22 cellular contexts compared by ENCODE assay signal in the genomic region with DNA sequence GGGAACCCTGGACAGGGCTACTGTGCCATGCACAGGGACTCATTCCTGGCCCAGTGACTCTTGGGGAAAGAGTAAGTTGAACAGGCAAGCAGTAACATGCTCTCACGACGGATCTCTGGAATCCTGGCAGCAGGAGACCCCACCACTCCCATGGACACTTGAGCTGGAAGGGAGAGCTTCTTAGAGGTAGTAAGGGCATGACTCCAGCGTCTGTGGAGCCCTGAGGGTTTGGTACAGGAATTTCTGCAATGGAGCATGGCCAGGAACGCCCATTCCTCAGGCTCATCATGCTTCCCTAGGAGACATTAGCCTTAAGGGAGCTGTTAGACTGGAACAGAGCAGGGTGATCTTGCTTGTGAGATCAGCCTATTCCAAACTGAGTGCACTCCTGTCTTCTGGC.
"Had no signal": no experiment of that assay in that cellular context is flagged by ENCODE, and none has a peak within 500 bp of the region (broad histone marks: within the 10 kb centered on the region; RNA-seq: fewer than 3 reads in every experiment).

No MANE protein-coding gene starts in this region.

- ATAC-seq: left cardiac atrium; left lung; natural killer cell treated with Interleukin-12 subunit alpha and Interleukin-12 subunit beta and Interleukin-15 and Interleukin-18, amount 100 ng/mL, for 72 hours; stimulated activated memory B cell treated with anti-CD40 and anti-IgM and Interleukin-4, amounts not matched to agents 10 μg/mL and 1 μg/mL and 100 μg/mL, for 72 hours; stimulated activated naive CD8-positive, alpha-beta T cell treated with anti-CD3 and anti-CD28 coated beads, Interleukin-15, Interleukin-2, amounts not matched to agents 100 U/mL and 50 U/mL, for 24 hours had no signal

- H3K27me3 ChIP-seq: esophagus squamous epithelium, left lung, right atrium auricular region, sigmoid colon, testis, tibial artery, upper lobe of left lung, uterus had no signal

- H3K9me3 ChIP-seq: esophagus squamous epithelium, left lung, prostate gland, right atrium auricular region, sigmoid colon, testis, tibial artery, upper lobe of left lung, uterus had no signal

- H3K27ac Mint-ChIP-seq: natural killer cell treated with Interleukin-12 subunit alpha and Interleukin-12 subunit beta and Interleukin-15 and Interleukin-18, amount 100 ng/mL, for 72 hours; stimulated activated memory B cell treated with anti-CD40 and anti-IgM and Interleukin-4, amounts not matched to agents 10 μg/mL and 1 μg/mL and 100 μg/mL, for 72 hours had no signal

- H3K4me1 ChIP-seq: esophagus squamous epithelium, left lung, prostate gland, right atrium auricular region, sigmoid colon, testis, tibial artery, upper lobe of left lung, uterus had no signal

- H3K36me3 Mint-ChIP-seq: natural killer cell treated with Interleukin-12 subunit alpha and Interleukin-12 subunit beta and Interleukin-15 and Interleukin-18, amount 100 ng/mL, for 72 hours; stimulated activated memory B cell treated with anti-CD40 and anti-IgM and Interleukin-4, amounts not matched to agents 10 μg/mL and 1 μg/mL and 100 μg/mL, for 72 hours had no signal

- H3K9me3 Mint-ChIP-seq: neural crest cell had no signal

- DNase-seq: dermis blood vessel endothelial cell; effector memory CD4-positive, alpha-beta T cell; erythroblast; esophagus squamous epithelium; hypothalamus; left cardiac atrium; left lung; sigmoid colon; stimulated activated CD4-positive, alpha-beta T cell treated with anti-CD3 and anti-CD28 coated beads, Interleukin-2, amount 100 ng/mL, for 24 hours; stimulated activated CD4-positive, alpha-beta T cell treated with anti-CD3 and anti-CD28 coated beads, Interleukin-4, amount 100 ng/mL, for 4 hours; stimulated activated naive CD8-positive, alpha-beta T cell treated with anti-CD3 and anti-CD28 coated beads, Interleukin-15, Interleukin-2, amounts not matched to agents 100 U/mL and 50 U/mL, for 24 hours; substantia nigra; testis; tibial artery; upper lobe of left lung; uterus had no signal

- H3K4me3 Mint-ChIP-seq: natural killer cell treated with Interleukin-12 subunit alpha and Interleukin-12 subunit beta and Interleukin-15 and Interleukin-18, amount 100 ng/mL, for 72 hours; neural crest cell; stimulated activated memory B cell treated with anti-CD40 and anti-IgM and Interleukin-4, amounts not matched to agents 10 μg/mL and 1 μg/mL and 100 μg/mL, for 72 hours had no signal

- H3K27ac ChIP-seq: coronary artery, esophagus squamous epithelium, left lung, prostate gland, right atrium auricular region, sigmoid colon, testis, tibial artery, upper lobe of left lung, uterus had no signal

- H3K36me3 ChIP-seq: esophagus squamous epithelium, left lung, prostate gland, right atrium auricular region, sigmoid colon, tibial artery, upper lobe of left lung, uterus had no signal

- H3K4me3 ChIP-seq: coronary artery, esophagus squamous epithelium, left lung, prostate gland, right atrium auricular region, sigmoid colon, testis, tibial artery, upper lobe of left lung, uterus had no signal

- H3K27me3 Mint-ChIP-seq: stimulated activated memory B cell treated with anti-CD40 and anti-IgM and Interleukin-4, amounts not matched to agents 10 μg/mL and 1 μg/mL and 100 μg/mL, for 72 hours had no signal

- H3K4me1 Mint-ChIP-seq: neural crest cell; stimulated activated memory B cell treated with anti-CD40 and anti-IgM and Interleukin-4, amounts not matched to agents 10 μg/mL and 1 μg/mL and 100 μg/mL, for 72 hours had no signal
